In genomic region chr2:17010104-17010503, GRCh38 we compare ENCODE assay signal across 1 cellular context.
TF ChIP-seq lines count a peak whose summit lies in the region.

No MANE protein-coding gene starts in this region.

TF ChIP-seq in SK-N-SH, 30 proteins besides CTCF, POLR2A, EP300 and RAD21 (continued from another document):
- no peak for TF ChIP-seq RXRA (IDR thresholded peaks at IDR 0.05; ENCODE audit: borderline replicate concordance, low read depth)
